In the genomic region with DNA sequence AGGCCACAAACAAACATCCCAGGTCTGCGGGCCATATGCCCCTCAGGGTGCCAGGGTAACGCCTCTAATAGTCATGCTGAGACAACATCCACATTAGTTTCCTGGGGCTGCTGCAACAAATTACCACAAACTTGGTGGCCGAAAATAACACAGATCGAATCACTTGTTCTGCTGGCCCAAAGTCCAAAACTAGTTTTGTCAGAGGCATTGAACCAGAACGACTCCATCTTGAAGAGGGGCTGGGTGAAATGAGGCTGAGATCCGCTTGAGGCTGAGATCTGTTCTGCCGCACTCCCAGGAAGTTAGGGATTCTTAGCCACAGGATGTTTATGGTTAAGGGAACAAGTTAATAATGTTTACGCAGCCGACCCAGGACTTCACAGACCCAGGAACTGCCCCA, we compare ENCODE assay signal across 14 cellular contexts.
DNase-seq lines count a peak whose midpoint lies in the region; ATAC-seq and TF ChIP-seq lines count a peak whose summit lies in the region.
"Had no signal": no experiment of that assay in that cellular context is flagged by ENCODE, and none has a peak within 500 bp of the region (broad histone marks: within the 10 kb centered on the region; RNA-seq: fewer than 3 reads in every experiment).

No MANE protein-coding gene starts in this region.

- no peak overlapping the region for H3K56ac ChIP-seq in IMR-90 (ENCODE audit: extremely low read depth, insufficient read depth, low read length)

- H4K20me1 ChIP-seq in IMR-90 (ENCODE audit: insufficient read depth, low read length), result no peaks in the 10 kb centered on the region

- H4K5ac ChIP-seq in IMR-90 (ENCODE audit: low read depth, low read length), result no peak overlapping the region

- peaks cover 0 to 30% of the 10 kb centered on the region in 2 experiments; a peak in 3 of 4 replicates for H3K79me1 ChIP-seq in IMR-90 (ENCODE audit: low read depth in 1 of 2, low read length in 2 of 2)

- WGBS in IMR-90 (ENCODE audit: extremely low coverage in 2 of 2, insufficient read length in 1 of 2), 2 experiments, result 84% methylated on average over 4 of the region's 9 CpGs; no CpG with 5 or more reads in 1 of the 2 experiments

- H3K27me3 ChIP-seq in IMR-90 (ENCODE audit: control insufficient read depth, insufficient read depth, low read length) (no peaks in the 10 kb centered on the region), Peyer's patch (no peaks in the 10 kb centered on the region)

- TF ChIP-seq RAD21 in IMR-90 (IDR thresholded peaks at IDR 0.05; ENCODE audit: low read length), result no peak

- peaks cover 25% of the 10 kb centered on the region for H3K4me1 ChIP-seq in IMR-90 (ENCODE audit: control insufficient read depth, insufficient read depth, low read length)
- H3K4me1 ChIP-seq in Peyer's patch, result no peaks in the 10 kb centered on the region

- H2BK120ac ChIP-seq in IMR-90 (ENCODE audit: low read depth, low read length), result peak overlapping the region; percentile 20

- H3K4me2 ChIP-seq in IMR-90 (ENCODE audit: low read depth, low read length), result no peak overlapping the region

- in situ Hi-C loops in IMR-90 (cut with MboI; ENCODE audit: low sequenced_read_pairs), result loop anchor here (10.0 kb wide), 1 partner anchor 322 kb away; no protein-coding TSS in a partner anchor

- no peak overlapping the region for H3K23ac ChIP-seq in IMR-90 (ENCODE audit: low read depth, low read length)

- H3K36me3 ChIP-seq in IMR-90 (ENCODE audit: control insufficient read depth, insufficient read depth, low read length) (no peaks in the 10 kb centered on the region), Peyer's patch (no peaks in the 10 kb centered on the region)

- peak overlapping the region; percentile 19; the same call in 1 of the 2 replicates for H3K4ac ChIP-seq in IMR-90 (ENCODE audit: low read depth, low read length)

- peak overlapping the region in 1 of 2 experiments; percentile 5; a peak in 1 of 4 replicates for H4K8ac ChIP-seq in IMR-90 (ENCODE audit: low read depth in 2 of 2, low read length in 2 of 2)

- no peak overlapping the region for H3K4me3 ChIP-seq in IMR-90 (ENCODE audit: insufficient read depth, low read depth, low read length)
- no peak overlapping the region for H3K4me3 ChIP-seq in Peyer's patch

- H3K4me1 Mint-ChIP-seq in endothelial cell (ENCODE audit: unreplicated experiment), result peaks cover 42% of the 10 kb centered on the region

- peak overlapping the region; percentile 67 for H3K27ac Mint-ChIP-seq in endothelial cell (ENCODE audit: unreplicated experiment)
- H3K27ac Mint-ChIP-seq: CD4-positive, alpha-beta T cell had no signal

- no peak overlapping the region for H4K91ac ChIP-seq in IMR-90 (ENCODE audit: insufficient read depth, low read depth, low read length)

- no peak overlapping the region for H2AK5ac ChIP-seq in IMR-90 (ENCODE audit: low read depth, low read length)

- dilution Hi-C loops in IMR-90 (cut with HindIII; ENCODE audit: low sequenced_read_pairs, unreplicated experiment), result no loop called here

- H2BK5ac ChIP-seq in IMR-90 (ENCODE audit: low read depth, low read length, poor library complexity, severe bottlenecking), result no peak overlapping the region

- 0 out of 2 replicates have a peak overlapping the region, but pooled peaks have one; percentile 33 for H2BK20ac ChIP-seq in IMR-90 (ENCODE audit: low read depth, low read length)

- CTCF ChIA-PET in IMR-90 (lab: Yijun Ruan, JAX), result no interaction called here

- BruUV-seq in IMR-90 (replicated peaks; lab: Mats Ljungman, UMichigan), result no TSS peak

- peaks cover 5% of the 10 kb centered on the region for H3K27me3 Mint-ChIP-seq in endothelial cell (ENCODE audit: unreplicated experiment)
- H3K27me3 Mint-ChIP-seq: CD4-positive, alpha-beta T cell had no signal

- ATAC-seq in IMR-90 (ENCODE audit: low read depth), result no peak

- peaks cover 6% of the 10 kb centered on the region; the same call in 1 of the 2 replicates for H3K9me3 ChIP-seq in IMR-90 (ENCODE audit: control insufficient read depth, insufficient read depth, low read length)
- H3K9me3 ChIP-seq in Peyer's patch, result peaks cover 0 to 8% (median 2%) of the 10 kb centered on the region in 4 donors

- peaks cover 11% of the 10 kb centered on the region for H3K9me1 ChIP-seq in IMR-90 (ENCODE audit: insufficient read depth, low read length)

- peak; percentile 52 for DNase-seq in AG09319 (ENCODE audit: extremely low read depth, low read depth)
- DNase-seq in IMR-90, result no peak
- DNase-seq in endothelial cell (ENCODE audit: low spot score), result no peak
- DNase-seq in iris pigment epithelial cell (ENCODE audit: low read depth), result peak; percentile 48
- DNase-seq in DMS153 treated with DMSO at 0.1 percent for 48 hours (lab: John Stamatoyannopoulos, UW; ENCODE audit: unreplicated experiment), result no peak
- DNase-seq in NOMO-1 treated with DMSO at 0.1 percent for 48 hours (lab: John Stamatoyannopoulos, UW; ENCODE audit: unreplicated experiment), result no peak
- no peak for DNase-seq in stimulated activated naive CD4-positive, alpha-beta T cell treated with Interleukin-2 at 50 U/mL for 16 hours (lab: John Stamatoyannopoulos, UW)
- DNase-seq in Peyer's patch, result no peak
- DNase-seq: 8988T; C1 segment of cervical spinal cord; CD4-positive, alpha-beta T cell; DND-41; GF-D8; H7 had no signal

- TF ChIP-seq CTCF in AG09319 (IDR thresholded peaks at IDR 0.05; ENCODE audit: low read depth, low read length) (no peak), IMR-90 (conservative IDR thresholded peaks at IDR 0.05; ENCODE audit: low read depth, low read length) (no peak), endothelial cell (IDR thresholded peaks at IDR 0.05; ENCODE audit: unreplicated experiment) (no peak), Peyer's patch (IDR thresholded peaks at IDR 0.05) (no peak)

- H3K9me3 Mint-ChIP-seq in endothelial cell (ENCODE audit: unreplicated experiment), result no peaks in the 10 kb centered on the region

- peaks cover 7% of the 10 kb centered on the region for H3K36me3 Mint-ChIP-seq in endothelial cell (ENCODE audit: low read depth, unreplicated experiment)

- no peak overlapping the region; the same call in 1 of the 2 replicates for H3K14ac ChIP-seq in IMR-90 (replicated peaks; ENCODE audit: low read depth, low read length)

- intact Hi-C loops in IMR-90 (cut with micrococcal nuclease), result no loop called here

- POLR2A ChIA-PET in IMR-90 (lab: Charles Lee; ENCODE audit: unreplicated experiment), result no interaction called here

- H3K4me3 Mint-ChIP-seq in endothelial cell (ENCODE audit: unreplicated experiment), result no peak overlapping the region
- H3K4me3 Mint-ChIP-seq: CD4-positive, alpha-beta T cell had no signal

- no peak overlapping the region for H3K18ac ChIP-seq in IMR-90 (ENCODE audit: low read depth, low read length)

- H2AFZ ChIP-seq in IMR-90 (replicated peaks; ENCODE audit: low read length, poor library complexity), result no peak overlapping the region

- H3K27ac ChIP-seq in IMR-90 (ENCODE audit: insufficient read depth, low read length) (no peak overlapping the region), Peyer's patch (no peak overlapping the region)

- no peak overlapping the region for H3K9ac ChIP-seq in IMR-90 (ENCODE audit: low read depth, low read length)

- H2BK15ac ChIP-seq in IMR-90 (ENCODE audit: low read depth, low read length), result no peak overlapping the region; the same call in 2 of the 3 replicates

- H2AK9ac ChIP-seq in IMR-90 (replicated peaks; ENCODE audit: low read depth, low read length, poor library complexity), result no peak overlapping the region

- TF ChIP-seq POLR2A in IMR-90 (IDR thresholded peaks at IDR 0.05; ENCODE audit: low read depth, low read length), result no peak
- TF ChIP-seq POLR2A in Peyer's patch (IDR thresholded peaks at IDR 0.05), result no peak

TF ChIP-seq in IMR-90, 13 proteins besides CTCF, POLR2A, EP300 and RAD21:
- TF ChIP-seq MXI1 (IDR thresholded peaks at IDR 0.05; ENCODE audit: borderline replicate concordance, low read depth, low read length) (no peak), BHLHE40 (IDR thresholded peaks at IDR 0.05; ENCODE audit: low read depth, low read length) (no peak), CEBPB (IDR thresholded peaks at IDR 0.05; ENCODE audit: low read depth, low read length) (no peak), FOS (IDR thresholded peaks at IDR 0.05; ENCODE audit: low read depth, low read length) (no peak), RCOR1 (IDR thresholded peaks at IDR 0.05; ENCODE audit: insufficient replicate concordance, low read length) (no peak), SMC3 (IDR thresholded peaks at IDR 0.05; ENCODE audit: low read depth, low read length) (no peak), MAZ (IDR thresholded peaks at IDR 0.05; ENCODE audit: borderline replicate concordance, low read depth, low read length) (no peak), RFX5 (IDR thresholded peaks at IDR 0.05; ENCODE audit: low read depth, low read length) (no peak), MAFK (IDR thresholded peaks at IDR 0.05; ENCODE audit: low read depth, low read length) (no peak), NFE2L2 (IDR thresholded peaks at IDR 0.05; ENCODE audit: low read depth, low read length) (no peak), CHD1 (IDR thresholded peaks at IDR 0.05; ENCODE audit: low read depth, low read length) (no peak)
- TF ChIP-seq, protein P1, sequence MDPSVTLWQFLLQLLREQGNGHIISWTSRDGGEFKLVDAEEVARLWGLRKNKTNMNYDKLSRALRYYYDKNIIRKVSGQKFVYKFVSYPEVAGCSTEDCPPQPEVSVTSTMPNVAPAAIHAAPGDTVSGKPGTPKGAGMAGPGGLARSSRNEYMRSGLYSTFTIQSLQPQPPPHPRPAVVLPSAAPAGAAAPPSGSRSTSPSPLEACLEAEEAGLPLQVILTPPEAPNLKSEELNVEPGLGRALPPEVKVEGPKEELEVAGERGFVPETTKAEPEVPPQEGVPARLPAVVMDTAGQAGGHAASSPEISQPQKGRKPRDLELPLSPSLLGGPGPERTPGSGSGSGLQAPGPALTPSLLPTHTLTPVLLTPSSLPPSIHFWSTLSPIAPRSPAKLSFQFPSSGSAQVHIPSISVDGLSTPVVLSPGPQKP (IDR thresholded peaks at IDR 0.05; ENCODE audit: borderline replicate concordance, low read depth, low read length), result no peak
- TF ChIP-seq, protein P2, sequence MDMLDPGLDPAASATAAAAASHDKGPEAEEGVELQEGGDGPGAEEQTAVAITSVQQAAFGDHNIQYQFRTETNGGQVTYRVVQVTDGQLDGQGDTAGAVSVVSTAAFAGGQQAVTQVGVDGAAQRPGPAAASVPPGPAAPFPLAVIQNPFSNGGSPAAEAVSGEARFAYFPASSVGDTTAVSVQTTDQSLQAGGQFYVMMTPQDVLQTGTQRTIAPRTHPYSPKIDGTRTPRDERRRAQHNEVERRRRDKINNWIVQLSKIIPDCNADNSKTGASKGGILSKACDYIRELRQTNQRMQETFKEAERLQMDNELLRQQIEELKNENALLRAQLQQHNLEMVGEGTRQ (IDR thresholded peaks at IDR 0.05; ENCODE audit: low read depth, low read length), result no peak

Comparison
In these comparisons a context has a peak if more than half of its experiments do, and no peak if none do; other contexts are left out.
1. DNase-seq: peak in AG09319 (single experiment) and iris pigment epithelial cell (single experiment); none in IMR-90 (single experiment), endothelial cell (single experiment), DMS153 treated with DMSO at 0.1 percent for 48 hours (single experiment), NOMO-1 treated with DMSO at 0.1 percent for 48 hours (single experiment), stimulated activated naive CD4-positive, alpha-beta T cell treated with Interleukin-2 at 50 U/mL for 16 hours (single experiment) and Peyer's patch (0 of 3).